Comparison of ENCODE assay signal across 8 cellular contexts in the genomic region with DNA sequence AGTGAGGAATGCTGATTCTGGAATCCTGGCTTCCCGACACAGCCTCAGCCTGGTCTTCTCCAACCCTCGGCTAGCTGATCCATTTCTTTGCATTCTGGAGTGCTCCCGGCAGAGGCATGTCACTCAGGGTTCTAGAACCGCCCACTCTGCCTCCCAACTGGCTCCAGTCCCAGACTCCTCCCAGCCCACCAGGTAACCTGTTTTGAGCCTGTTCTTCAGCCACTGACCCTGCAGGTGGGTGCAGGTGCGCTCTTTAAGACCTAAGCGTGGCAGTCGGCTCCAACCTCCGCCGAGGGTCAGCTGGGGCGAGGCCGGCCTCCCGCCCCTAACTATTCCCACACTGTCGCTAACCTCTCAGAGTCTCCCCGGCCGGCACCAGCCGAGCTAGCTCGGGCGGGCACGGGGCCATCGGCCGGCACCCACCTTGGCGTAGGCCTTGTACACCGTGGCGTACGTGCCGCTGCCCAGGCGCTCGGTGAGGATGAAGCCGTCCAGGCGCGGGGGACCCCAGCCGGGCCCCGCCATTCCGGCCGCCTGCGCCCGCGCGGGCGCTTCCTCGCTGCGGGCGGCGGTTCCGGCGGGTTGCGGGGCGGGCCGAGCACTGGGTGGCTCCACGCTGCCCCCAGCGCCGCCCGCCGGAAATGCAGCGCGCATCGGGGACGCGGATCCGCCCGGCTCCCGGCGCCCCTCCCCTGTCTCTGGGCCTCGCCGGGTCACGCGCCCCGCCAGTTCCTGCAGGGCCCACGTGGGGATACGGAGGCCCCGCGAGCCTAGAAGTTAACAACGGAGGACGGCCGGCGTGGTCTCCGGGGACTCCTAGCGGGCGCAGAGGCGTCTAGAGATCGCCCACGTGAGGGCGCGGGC. TPM values are rescaled to one million over a fixed set of nuclear protein-coding genes. Genes with fewer than 3 reads are reported as not detected.
DNase-seq lines count a peak whose midpoint lies in the region; ATAC-seq and TF ChIP-seq lines count a peak whose summit lies in the region.

ULK3 (minus strand) TSS at position 576 of the 864 bp plus-strand sequence; CDS start at position 525, 51 bp downstream.

- H3K27me3 ChIP-seq in left ventricle myocardium inferior (ENCODE audit: low read depth) (no peaks in the 10 kb centered on the region), prostate gland (replicated peaks; ENCODE audit: insufficient read depth) (no peaks in the 10 kb centered on the region)

- in situ Hi-C loops in GM13977 (cut with MboI; ENCODE audit: low pct_unique_long_range_greater_than_20kb, low sequenced_read_pairs, unreplicated experiment): no loop called here

- peak within 1 kb of the TSS; percentile 96 for H3K4me3 ChIP-seq in left ventricle myocardium inferior
- H3K4me3 ChIP-seq in prostate gland: peak within 1 kb of the TSS; percentile 88 to 95

- intact Hi-C loops in left ventricle myocardium inferior (cut with micrococcal nuclease): no loop called here
- intact Hi-C loops in prostate gland (cut with DNase I): loop anchor here (5.0 kb wide), 2 partner anchors 61 to 64 kb away; partner anchors contain the start of genes CSK and FAM219B

- H3K36me3 Mint-ChIP-seq in T-helper 17 cell (ENCODE audit: low read depth): no peaks in the 10 kb centered on the region

- ATAC-seq in HG02938 (IDR thresholded peaks at IDR 0.05; ENCODE audit: unreplicated experiment) (peak; percentile 66), T-helper 17 cell (peak; percentile 93)

- TF ChIP-seq POLR2A in prostate gland (IDR thresholded peaks at IDR 0.05): peak; percentile 38

- H3K9me3 ChIP-seq in T-helper 17 cell (ENCODE audit: control insufficient read depth, low read length, poor library complexity, severe bottlenecking) (no peaks in the 10 kb centered on the region), left ventricle myocardium inferior (replicated peaks) (no peaks in the 10 kb centered on the region), prostate gland (no peaks in the 10 kb centered on the region)

- DNase-seq in GM13977 (ENCODE audit: low spot score) (peak; percentile 99), NCI-H1694 treated with DMSO at 0.1 percent for 48 hours (lab: John Stamatoyannopoulos, UW) (peak; percentile 46), T-helper 17 cell (peak; percentile 91 to 94 (median 93)), amygdala (lab: John Stamatoyannopoulos, UW) (peak in 55 of 56 donors; percentile 56 to 96 (median 81)), left ventricle myocardium inferior (peak; percentile 93), prostate gland (ENCODE audit: low spot score) (peak; percentile 86), ureter (ENCODE audit: low spot score) (peak; percentile 91)

- H3K4me1 Mint-ChIP-seq in T-helper 17 cell: peaks cover 37% of the 10 kb centered on the region

- WGBS in prostate gland: under 1% methylated on average over 31 of the region's 84 CpGs

- H3K4me1 ChIP-seq in left ventricle myocardium inferior (peaks cover 40% of the 10 kb centered on the region), prostate gland (replicated peaks) (peaks cover 10% of the 10 kb centered on the region)

- TF ChIP-seq CTCF in GM13977 (IDR thresholded peaks at IDR 0.05; ENCODE audit: extremely low read depth, insufficient read depth, missing control alignments) (peak; percentile 84), left ventricle myocardium inferior (IDR thresholded peaks at IDR 0.05; ENCODE audit: borderline replicate concordance) (peak; percentile 89), prostate gland (IDR thresholded peaks at IDR 0.05) (peak; percentile 65 to 94 (median 82))

- peak within 1 kb of the TSS; percentile 90 for H3K4me3 Mint-ChIP-seq in T-helper 17 cell

- H3K27me3 Mint-ChIP-seq in T-helper 17 cell: no peaks in the 10 kb centered on the region

- H3K36me3 ChIP-seq in left ventricle myocardium inferior (peaks cover 29% of the 10 kb centered on the region), prostate gland (no peaks in the 10 kb centered on the region)

- peak within 1 kb of the TSS; percentile 66 for H3K27ac Mint-ChIP-seq in T-helper 17 cell

- H3K27ac ChIP-seq in left ventricle myocardium inferior (replicated peaks) (peak within 1 kb of the TSS; percentile 93), prostate gland (peak within 1 kb of the TSS; percentile 89 to 94)

RNA-seq across cellular contexts. Expression of gene ULK3, which starts in this region (rescaled TPM):
- total RNA-seq in T-helper 17 cell (10 to 100 TPM; 44.6 to 49.0 TPM), left ventricle myocardium inferior (34.1 TPM), prostate gland (10 to 100 TPM; 44.6 to 98.5 TPM), ureter (54.8 TPM)

Comparison
In these comparisons a context has a peak if more than half of its experiments do, and no peak if none do; other contexts are left out.
1. Peak in every context shown above with its lines: DNase-seq, ATAC-seq, H3K4me3 ChIP-seq and H3K27ac ChIP-seq.
2. DNase-seq: peak in every context shown above with its lines; median percentile 99 in GM13977; 93 in T-helper 17 cell; 93 in left ventricle myocardium inferior; 91 in ureter; 86 in prostate gland; 81 in amygdala; 46 in NCI-H1694 treated with DMSO at 0.1 percent for 48 hours.